In the genomic region with DNA sequence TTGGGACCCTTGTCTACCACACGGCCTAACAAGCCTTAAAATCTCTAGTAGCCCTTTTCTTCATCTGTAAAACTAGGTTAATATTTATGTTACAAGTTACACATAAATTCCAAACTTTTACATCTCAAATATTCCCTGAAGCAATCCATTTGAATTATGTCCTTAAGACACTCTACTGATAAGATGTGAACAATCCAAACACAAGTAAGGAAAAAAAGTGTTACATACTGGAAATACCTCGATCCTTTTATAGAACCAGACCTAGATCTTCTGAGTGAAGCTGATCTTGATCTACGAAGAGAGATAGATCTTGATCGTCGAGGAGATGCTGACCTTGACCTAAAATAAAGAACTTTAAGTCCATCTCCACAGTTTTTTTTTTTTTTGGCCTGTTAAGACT, we compare ENCODE assay signal across 1 cellular context.
TF ChIP-seq lines count a peak whose summit lies in the region.

No MANE protein-coding gene starts in this region.

TF ChIP-seq in WTC11, 78 proteins besides CTCF, POLR2A, EP300 and RAD21 (continued from another document):
- TF ChIP-seq AR (CRISPR knock-in tag; IDR thresholded peaks at IDR 0.05) (no peak), ZNF263 (CRISPR knock-in tag; IDR thresholded peaks at IDR 0.05; ENCODE audit: low read depth) (no peak)
